ENCODE assay signal across 9 cellular contexts in the genomic region with DNA sequence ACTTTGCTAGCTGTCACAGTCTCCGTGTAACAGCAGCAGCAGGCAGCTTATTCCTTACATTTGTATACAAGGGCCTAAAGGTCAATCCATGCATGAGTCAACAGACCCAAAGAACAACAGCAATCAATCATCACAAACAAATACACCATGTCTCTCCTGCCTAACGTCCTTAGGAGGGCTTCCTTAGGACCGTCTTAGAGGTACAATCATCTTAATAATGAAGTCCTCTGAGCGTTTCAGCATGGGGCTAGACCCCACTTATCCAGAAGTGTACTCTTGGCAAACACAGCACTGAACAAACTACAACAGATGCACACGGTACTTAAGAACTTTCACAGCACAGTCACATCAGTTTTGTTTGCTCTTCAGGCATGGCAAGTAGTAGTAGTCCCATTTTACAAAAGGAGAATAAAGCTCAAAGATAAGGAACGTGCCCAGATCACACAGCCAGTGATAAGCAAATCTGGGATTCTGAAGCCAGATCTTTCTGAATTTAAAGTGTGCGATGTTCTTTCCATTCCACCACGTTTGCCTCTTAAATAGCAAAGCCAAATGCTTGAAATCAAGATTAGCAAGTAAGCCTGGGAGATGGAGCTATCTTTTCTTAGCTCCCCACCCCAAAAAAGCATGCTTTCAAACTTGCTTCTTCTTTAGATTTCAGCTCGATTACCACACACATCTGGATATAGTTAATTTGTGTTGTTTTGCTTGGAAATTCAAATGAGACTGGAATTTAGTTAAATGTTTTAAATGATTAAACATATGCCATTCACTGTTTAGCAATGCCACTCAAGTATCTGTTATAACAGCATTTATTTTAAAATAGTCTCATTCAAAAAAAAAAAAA. TPM values are rescaled to one million over a fixed set of nuclear protein-coding genes. Genes with fewer than 3 reads are reported as not detected.
A peak's percentile ranks its signal among the peaks of the same experiment; 100 is the strongest.
DNase-seq lines count a peak whose midpoint lies in the region; ATAC-seq and TF ChIP-seq lines count a peak whose summit lies in the region.
"Had no signal": no experiment of that assay in that cellular context is flagged by ENCODE, and none has a peak within 500 bp of the region (broad histone marks: within the 10 kb centered on the region; RNA-seq: fewer than 3 reads in every experiment).

No MANE protein-coding gene starts in this region.

- TF ChIP-seq CTCF in IMR-90 (conservative IDR thresholded peaks at IDR 0.05; ENCODE audit: low read depth, low read length), result no peak

- peaks cover 24% of the 10 kb centered on the region for H3K9me1 ChIP-seq in IMR-90 (ENCODE audit: insufficient read depth, low read length)

- peak overlapping the region; percentile 16 for H2AK5ac ChIP-seq in IMR-90 (ENCODE audit: low read depth, low read length)

- no peak overlapping the region for H2BK15ac ChIP-seq in IMR-90 (ENCODE audit: low read depth, low read length)

- peak overlapping the region; percentile 69 for H2BK120ac ChIP-seq in IMR-90 (ENCODE audit: low read depth, low read length)

- POLR2A ChIA-PET in IMR-90 (lab: Charles Lee; ENCODE audit: unreplicated experiment), result no interaction called here

- no peak overlapping the region for H3K4me3 ChIP-seq in IMR-90 (ENCODE audit: insufficient read depth, low read depth, low read length)

- dilution Hi-C loops in IMR-90 (cut with HindIII; ENCODE audit: low sequenced_read_pairs, unreplicated experiment), result no loop called here

- H3K4me1 ChIP-seq in IMR-90 (ENCODE audit: control insufficient read depth, insufficient read depth, low read length), result peaks cover 40% of the 10 kb centered on the region

- H2BK20ac ChIP-seq in IMR-90 (ENCODE audit: low read depth, low read length), result peak overlapping the region; percentile 79

- peak; percentile 33 for ATAC-seq in IMR-90 (ENCODE audit: low read depth)
- no peak for ATAC-seq in memory B cell (ENCODE audit: low read depth)
- ATAC-seq in GM21576 (IDR thresholded peaks at IDR 0.05; ENCODE audit: unreplicated experiment), result no peak
- ATAC-seq in HG02763 (IDR thresholded peaks at IDR 0.05; ENCODE audit: unreplicated experiment), result no peak

- H3K23ac ChIP-seq in IMR-90 (ENCODE audit: low read depth, low read length), result peak overlapping the region; percentile 70; the same call in 1 of the 2 replicates

- H3K27me3 Mint-ChIP-seq in memory B cell, result no peaks in the 10 kb centered on the region
- H3K27me3 Mint-ChIP-seq: activated T-cell treated with anti-CD3 and anti-CD28 coated beads, Interleukin-2, amount 50 U/mL, for 24 hours had no signal

- no peaks in the 10 kb centered on the region for H3K9me3 ChIP-seq in IMR-90 (ENCODE audit: control insufficient read depth, insufficient read depth, low read length)

- H3K18ac ChIP-seq in IMR-90 (ENCODE audit: low read depth, low read length), result peak overlapping the region; percentile 80

- no TSS peak for BruUV-seq in IMR-90 (replicated peaks; lab: Mats Ljungman, UMichigan)

- no peak overlapping the region for H3K9ac ChIP-seq in IMR-90 (ENCODE audit: low read depth, low read length)

- DNase-seq in DMS79 (lab: John Stamatoyannopoulos, UW) (peak; percentile 42), IMR-90 (peak; percentile 67), amniotic epithelial cell (ENCODE audit: low read depth) (peak; percentile 79), memory B cell (ENCODE audit: low spot score in 2 of 2) (no peak), HK-2 (ENCODE audit: unreplicated experiment) (no peak)
- DNase-seq in activated effector memory CD4-positive, alpha-beta T cell treated with anti-CD3 and anti-CD28 coated beads, Interleukin-2, amount 50 U/mL, for 16 hours, result no peak
- DNase-seq: activated T-cell treated with anti-CD3 and anti-CD28 coated beads, Interleukin-2, amount 50 U/mL, for 24 hours had no signal

- H3K4me1 Mint-ChIP-seq in memory B cell, result peaks cover 26% of the 10 kb centered on the region

- peak overlapping the region; percentile 9; the same call in 1 of the 2 replicates for H3K27ac ChIP-seq in IMR-90 (ENCODE audit: insufficient read depth, low read length)

- H3K56ac ChIP-seq in IMR-90 (ENCODE audit: extremely low read depth, insufficient read depth, low read length), result peak overlapping the region; percentile 17

- 34% methylated on average over 4 of the region's 9 CpGs; no CpG with 5 or more reads in 1 of the 2 experiments for WGBS in IMR-90 (ENCODE audit: extremely low coverage in 2 of 2, insufficient read length in 1 of 2), 2 experiments

- H3K79me1 ChIP-seq in IMR-90 (ENCODE audit: low read depth in 1 of 2, low read length in 2 of 2), result peaks cover 27 to 84% of the 10 kb centered on the region in 2 experiments

- CTCF ChIA-PET in IMR-90 (lab: Yijun Ruan, JAX), result interaction anchor here (0.5 to 1.2 kb wide), 6 partner anchors 15 to 312 kb away, joined by 3 to 4 read pairs (median 3); no protein-coding TSS in a partner anchor

- H2AFZ ChIP-seq in IMR-90 (replicated peaks; ENCODE audit: low read length, poor library complexity), result no peak overlapping the region

- H3K4ac ChIP-seq in IMR-90 (ENCODE audit: low read depth, low read length), result peak overlapping the region; percentile 70

- H3K4me2 ChIP-seq in IMR-90 (ENCODE audit: low read depth, low read length), result peak overlapping the region; percentile 73

- H4K20me1 ChIP-seq in IMR-90 (ENCODE audit: insufficient read depth, low read length), result peaks cover 72% of the 10 kb centered on the region

- H3K9me3 Mint-ChIP-seq in memory B cell, result no peaks in the 10 kb centered on the region
- H3K9me3 Mint-ChIP-seq: activated T-cell treated with anti-CD3 and anti-CD28 coated beads, Interleukin-2, amount 50 U/mL, for 24 hours had no signal

- peak overlapping the region; percentile 73; the same call in 1 of the 2 replicates for H4K91ac ChIP-seq in IMR-90 (ENCODE audit: insufficient read depth, low read depth, low read length)

- H3K36me3 Mint-ChIP-seq in memory B cell, result peaks cover 9% of the 10 kb centered on the region

- intact Hi-C loops in IMR-90 (cut with micrococcal nuclease), result loop anchor here (2.0 kb wide), 1 partner anchor 16 kb away; no protein-coding TSS in a partner anchor

- H3K14ac ChIP-seq in IMR-90 (replicated peaks; ENCODE audit: low read depth, low read length), result peak overlapping the region; percentile 27

- no peak overlapping the region for H3K4me3 Mint-ChIP-seq in memory B cell
- H3K4me3 Mint-ChIP-seq: activated T-cell treated with anti-CD3 and anti-CD28 coated beads, Interleukin-2, amount 50 U/mL, for 24 hours had no signal

- no peak for TF ChIP-seq RAD21 in IMR-90 (IDR thresholded peaks at IDR 0.05; ENCODE audit: low read length)

- H3K27ac Mint-ChIP-seq in memory B cell, result peak overlapping the region; percentile 45
- H3K27ac Mint-ChIP-seq: activated T-cell treated with anti-CD3 and anti-CD28 coated beads, Interleukin-2, amount 50 U/mL, for 24 hours had no signal

- H3K36me3 ChIP-seq in IMR-90 (ENCODE audit: control insufficient read depth, insufficient read depth, low read length), result peaks cover 2% of the 10 kb centered on the region; the same call in 1 of the 2 replicates

- in situ Hi-C loops in IMR-90 (cut with MboI; ENCODE audit: low sequenced_read_pairs), result no loop called here

- peak overlapping the region in 1 of 2 experiments; percentile 19; a peak in 2 of 4 replicates for H4K8ac ChIP-seq in IMR-90 (ENCODE audit: low read depth in 2 of 2, low read length in 2 of 2)

- H3K27me3 ChIP-seq in IMR-90 (ENCODE audit: control insufficient read depth, insufficient read depth, low read length), result no peaks in the 10 kb centered on the region

- TF ChIP-seq POLR2A in IMR-90 (IDR thresholded peaks at IDR 0.05; ENCODE audit: low read depth, low read length), result no peak

- H2AK9ac ChIP-seq in IMR-90 (replicated peaks; ENCODE audit: low read depth, low read length, poor library complexity), result no peak overlapping the region

- H2BK5ac ChIP-seq in IMR-90 (ENCODE audit: low read depth, low read length, poor library complexity, severe bottlenecking), result peak overlapping the region; percentile 25

- peak overlapping the region; percentile 30 for H4K5ac ChIP-seq in IMR-90 (ENCODE audit: low read depth, low read length)

TF ChIP-seq in IMR-90, 13 proteins besides CTCF, POLR2A, EP300 and RAD21:
- TF ChIP-seq RCOR1 (IDR thresholded peaks at IDR 0.05; ENCODE audit: insufficient replicate concordance, low read length) (no peak), MXI1 (IDR thresholded peaks at IDR 0.05; ENCODE audit: borderline replicate concordance, low read depth, low read length) (no peak), MAFK (IDR thresholded peaks at IDR 0.05; ENCODE audit: low read depth, low read length) (no peak), NFE2L2 (IDR thresholded peaks at IDR 0.05; ENCODE audit: low read depth, low read length) (no peak), RFX5 (IDR thresholded peaks at IDR 0.05; ENCODE audit: low read depth, low read length) (no peak), FOS (IDR thresholded peaks at IDR 0.05; ENCODE audit: low read depth, low read length) (peak; percentile 40; the same call in 1 of the 2 replicates)
- TF ChIP-seq, protein P1, sequence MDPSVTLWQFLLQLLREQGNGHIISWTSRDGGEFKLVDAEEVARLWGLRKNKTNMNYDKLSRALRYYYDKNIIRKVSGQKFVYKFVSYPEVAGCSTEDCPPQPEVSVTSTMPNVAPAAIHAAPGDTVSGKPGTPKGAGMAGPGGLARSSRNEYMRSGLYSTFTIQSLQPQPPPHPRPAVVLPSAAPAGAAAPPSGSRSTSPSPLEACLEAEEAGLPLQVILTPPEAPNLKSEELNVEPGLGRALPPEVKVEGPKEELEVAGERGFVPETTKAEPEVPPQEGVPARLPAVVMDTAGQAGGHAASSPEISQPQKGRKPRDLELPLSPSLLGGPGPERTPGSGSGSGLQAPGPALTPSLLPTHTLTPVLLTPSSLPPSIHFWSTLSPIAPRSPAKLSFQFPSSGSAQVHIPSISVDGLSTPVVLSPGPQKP (IDR thresholded peaks at IDR 0.05; ENCODE audit: borderline replicate concordance, low read depth, low read length), result no peak
TF ChIP-seq in IMR-90: peak in this region for 1.

RNA-seq across cellular contexts. Expression of a gene that starts 24.2 kb away (rescaled TPM):
- total RNA-seq in IMR-90 (2012; rRNA removed), result 369 and 430 TPM in 2 replicates
- 318 and 340 TPM in 2 replicates for polyA plus RNA-seq in IMR-90 (2012; rRNA removed)
- 154 and 232 TPM in 2 replicates for polyA plus RNA-seq in IMR-90 (2012; cell fraction: cytosol; rRNA removed)
- 50.0 and 129 TPM in 2 replicates for polyA plus RNA-seq in IMR-90 (2012; cell fraction: nucleus; rRNA removed; ENCODE audit: low replicate concordance)

RNA-seq across cellular contexts. Expression of a gene that starts 59.2 kb away (rescaled TPM):
- not detected in 2 replicates for total RNA-seq in IMR-90 (2012; rRNA removed)
- polyA plus RNA-seq in IMR-90 (2012; rRNA removed), result not detected in 2 replicates
- not detected in 2 replicates for polyA plus RNA-seq in IMR-90 (2012; cell fraction: cytosol; rRNA removed)
- polyA plus RNA-seq in IMR-90 (2012; cell fraction: nucleus; rRNA removed; ENCODE audit: low replicate concordance), result not detected in 2 replicates

Comparison
In these comparisons a context has a peak if more than half of its experiments do, and no peak if none do; other contexts are left out.
1. DNase-seq: peak in DMS79 (single experiment), IMR-90 (single experiment) and amniotic epithelial cell (single experiment); none in memory B cell (0 of 2), HK-2 (single experiment) and activated effector memory CD4-positive, alpha-beta T cell treated with anti-CD3 and anti-CD28 coated beads, Interleukin-2, amount 50 U/mL, for 16 hours (single experiment).